19 cellular contexts compared by ENCODE assay signal in genomic region chr12:48420031-48420775, GRCh38. TPM values are rescaled to one million over a fixed set of nuclear protein-coding genes. Genes with fewer than 3 reads are reported as not detected.
"Had no signal": no experiment of that assay in that cellular context is flagged by ENCODE, and none has a peak within 500 bp of the region (broad histone marks: within the 10 kb centered on the region; RNA-seq: fewer than 3 reads in every experiment).

No MANE protein-coding gene starts in this region.

- H3K4me3 ChIP-seq: body of pancreas, colonic mucosa, heart right ventricle, lower lobe of right lung, prostate gland, stomach had no signal

- H3K36me3 ChIP-seq: colonic mucosa, heart right ventricle, lower lobe of right lung, prostate gland, stomach had no signal

- H3K9me3 ChIP-seq: body of pancreas, colonic mucosa, heart right ventricle, lower lobe of right lung, prostate gland, stomach had no signal

- H3K4me1 ChIP-seq: body of pancreas, colonic mucosa, lower lobe of right lung, prostate gland had no signal

- DNase-seq: activated CD4-positive, alpha-beta memory T cell treated with anti-CD3 and anti-CD28 coated beads for 36 hours; activated CD4-positive, alpha-beta T cell treated with anti-CD3 and anti-CD28 coated beads for 4 hours; activated T-cell treated with anti-CD3 and anti-CD28 coated beads for 4 hours; amniotic stem cell; body of pancreas; central memory CD4-positive, alpha-beta T cell; colonic mucosa; heart right ventricle; left colon; lower lobe of right lung; right cardiac atrium; small intestine; stimulated activated CD4-positive, alpha-beta T cell treated with anti-CD3 and anti-CD28 coated beads, Interleukin-4, amount 100 ng/mL, for 24 hours; stomach had no signal

- H3K27ac ChIP-seq: body of pancreas, colonic mucosa, heart right ventricle, lower lobe of right lung, prostate gland, stomach had no signal

- H3K27me3 ChIP-seq: body of pancreas, colonic mucosa, heart right ventricle, stomach had no signal

RNA-seq across cellular contexts. Expression of gene ANP32D, which starts 52.2 kb away (rescaled TPM):
- total RNA-seq: activated CD4-positive, alpha-beta memory T cell treated with anti-CD3 and anti-CD28 coated beads for 36 hours; activated T-helper 1 cell treated with anti-CD3 and anti-CD28 coated beads, Interleukin-12 subunit alpha, Interleukin-12 subunit beta, Interleukin-2, Interleukin-4 antibody, amounts not matched to agents 30 ng/mL and 10 ng/mL and 1 ng/mL, durations not matched to agents 14 hours and 24 hours and 36 hours; body of pancreas; colonic mucosa; left colon; lower lobe of right lung; myocyte; omental fat pad; prostate gland; right cardiac atrium; WTC11 had no signal
